Comparison of ENCODE assay signal across 18 cellular contexts in genomic region chr4:95402299-95402698, GRCh38.
DNase-seq lines count a peak whose midpoint lies in the region; ATAC-seq and TF ChIP-seq lines count a peak whose summit lies in the region.
"Had no signal": no experiment of that assay in that cellular context is flagged by ENCODE, and none has a peak within 500 bp of the region (broad histone marks: within the 10 kb centered on the region; RNA-seq: fewer than 3 reads in every experiment).

No MANE protein-coding gene starts in this region.

- H3K36me3 ChIP-seq in SK-N-SH (replicated peaks in 1 of 2; ENCODE audit: control insufficient read depth in 1 of 2, insufficient read depth in 2 of 2, low read length in 1 of 2), result peaks cover 0 to 6% of the 10 kb centered on the region in 2 experiments
- H3K36me3 ChIP-seq: BLaER1 had no signal

- H3K4me1 Mint-ChIP-seq in nephron, result peaks cover 4% of the 10 kb centered on the region
- H3K4me1 Mint-ChIP-seq: B cell; CD4-positive, CD25-positive, alpha-beta regulatory T cell had no signal

- no peaks in the 10 kb centered on the region for H4K20me1 ChIP-seq in SK-N-SH (ENCODE audit: insufficient read depth)
- H4K20me1 ChIP-seq: BLaER1 had no signal

- no peaks in the 10 kb centered on the region for H3K9me3 ChIP-seq in SK-N-SH
- H3K9me3 ChIP-seq: BLaER1, Caco-2 had no signal

- H3F3A ChIP-seq in SK-N-SH (replicated peaks; ENCODE audit: insufficient read depth), result no peaks in the 10 kb centered on the region

- no peak for DNase-seq in SK-N-SH
- DNase-seq in SK-MEL-5 (ENCODE audit: low read depth, low spot score), result peak; percentile 18
- no peak for DNase-seq in ACHN
- DNase-seq: 8988T; Caco-2; CD4-positive, CD25-positive, alpha-beta regulatory T cell; CD8-positive, alpha-beta T cell; DMS153; DND-41; GM23248; H7 had no signal

- no peak overlapping the region for H3K4me3 Mint-ChIP-seq in nephron
- H3K4me3 Mint-ChIP-seq: B cell; CD4-positive, CD25-positive, alpha-beta regulatory T cell; CD8-positive, alpha-beta T cell had no signal

- TF ChIP-seq CTCF in SK-N-SH (IDR thresholded peaks at IDR 0.05) (no peak), nephron (IDR thresholded peaks at IDR 0.05; ENCODE audit: unreplicated experiment in 3 of 3) (no peak)

- POLR2A ChIA-PET in SK-N-SH (lab: Yijun Ruan, JAX), result no interaction called here

- CTCF ChIA-PET in SK-N-SH (lab: Yijun Ruan, JAX), result interaction anchor here (1.1 kb wide), 1 partner anchor 8 kb away, joined by 3 read pairs; no protein-coding TSS in a partner anchor

- no peaks in the 10 kb centered on the region for H3K9me2 ChIP-seq in SK-N-SH

- peaks cover 0 to 29% of the 10 kb centered on the region in 2 experiments; a peak in 2 of 4 replicates for H3K4me1 ChIP-seq in SK-N-SH (ENCODE audit: control insufficient read depth in 1 of 2, insufficient read depth in 2 of 2, low read depth in 1 of 2, low read length in 1 of 2)
- H3K4me1 ChIP-seq: BLaER1 had no signal

- H3K9ac ChIP-seq in SK-N-SH, result no peak overlapping the region
- H3K9ac ChIP-seq: BLaER1, GM23248 had no signal

- peak overlapping the region; percentile 14 to 95 (median 58) for H3K27ac Mint-ChIP-seq in nephron
- H3K27ac Mint-ChIP-seq: B cell; CD8-positive, alpha-beta T cell had no signal

- in situ Hi-C loops in SK-MEL-5 (cut with HindIII; ENCODE audit: low pct_unique_long_range_greater_than_20kb, low sequenced_read_pairs) (no loop called here), ACHN (cut with HindIII; ENCODE audit: low pct_ligation_motif_present, low pct_unique_long_range_greater_than_20kb, low sequenced_read_pairs) (no loop called here)

- no peak overlapping the region for H3K4me3 ChIP-seq in SK-N-SH (ENCODE audit: low read depth in 2 of 2, low read length in 1 of 2)
- H3K4me3 ChIP-seq: BLaER1, GM23248 had no signal

- TF ChIP-seq EP300 in SK-N-SH (IDR thresholded peaks at IDR 0.05; ENCODE audit: borderline replicate concordance in 1 of 2, low read depth in 1 of 2, low read length in 1 of 2), result 0 out of 4 replicates have a peak, but pooled peaks of 1 of the 2 experiments have one; percentile 7

- no peaks in the 10 kb centered on the region for H3K9me3 Mint-ChIP-seq in nephron
- H3K9me3 Mint-ChIP-seq: CD8-positive, alpha-beta T cell had no signal

- H3K36me3 Mint-ChIP-seq in nephron (ENCODE audit: low read depth), result no peaks in the 10 kb centered on the region
- H3K36me3 Mint-ChIP-seq: CD4-positive, CD25-positive, alpha-beta regulatory T cell; CD8-positive, alpha-beta T cell had no signal

- no peaks in the 10 kb centered on the region for H3K27me3 Mint-ChIP-seq in nephron (ENCODE audit: low read depth)
- H3K27me3 Mint-ChIP-seq: B cell; CD4-positive, CD25-positive, alpha-beta regulatory T cell had no signal

- H3K27ac ChIP-seq in SK-N-SH (ENCODE audit: low read depth in 2 of 2, low read length in 1 of 2), result peak overlapping the region in 1 of 2 experiments; percentile 65; a peak in 2 of 4 replicates
- H3K27ac ChIP-seq: BLaER1, C4-2B, GM23248 had no signal

- ATAC-seq in SK-N-SH treated with all-trans-retinoic acid at 6 μM for 48 hours (no peak), HG02870 (IDR thresholded peaks at IDR 0.05; ENCODE audit: unreplicated experiment) (no peak)
- ATAC-seq: CD8-positive, alpha-beta T cell; HCT116 had no signal

- no peak overlapping the region for H2AFZ ChIP-seq in SK-N-SH (ENCODE audit: low read depth)
- H2AFZ ChIP-seq: GM23248 had no signal

- no peak overlapping the region for H3K4me2 ChIP-seq in SK-N-SH
- H3K4me2 ChIP-seq: BLaER1 had no signal

- TF ChIP-seq RAD21 in SK-N-SH (IDR thresholded peaks at IDR 0.05; ENCODE audit: low read length), result no peak

- no peaks in the 10 kb centered on the region for H3K79me2 ChIP-seq in SK-N-SH (ENCODE audit: insufficient read depth)

- no peaks in the 10 kb centered on the region for H3K27me3 ChIP-seq in SK-N-SH (ENCODE audit: insufficient read depth)
- H3K27me3 ChIP-seq: BLaER1 had no signal

TF ChIP-seq in SK-N-SH, 30 proteins besides CTCF, POLR2A, EP300 and RAD21:
- TF ChIP-seq MAX (IDR thresholded peaks at IDR 0.05; ENCODE audit: low read depth) (no peak), GATA2 (CRISPR knock-in tag; IDR thresholded peaks at IDR 0.05) (peak; percentile 67)

TF ChIP-seq in SK-N-SH treated with all-trans-retinoic acid at 6 μM for 48 hours, 23 proteins besides CTCF, POLR2A, EP300 and RAD21:
- TF ChIP-seq PATZ1 (CRISPR knock-in tag; IDR thresholded peaks at IDR 0.05; ENCODE audit: borderline replicate concordance), result no peak
- TF ChIP-seq TCF4 (CRISPR knock-in tag; IDR thresholded peaks at IDR 0.05; ENCODE audit: borderline replicate concordance), result no peak
- TF ChIP-seq CREB5 (CRISPR knock-in tag; IDR thresholded peaks at IDR 0.05; ENCODE audit: low read depth), result no peak
- TF ChIP-seq ZC3H10 (CRISPR knock-in tag; IDR thresholded peaks at IDR 0.05), result no peak
- no peak for TF ChIP-seq ZNF70 (CRISPR knock-in tag; IDR thresholded peaks at IDR 0.05)
- TF ChIP-seq POU6F1 (CRISPR knock-in tag; IDR thresholded peaks at IDR 0.05; ENCODE audit: borderline replicate concordance, low read depth), result no peak
- TF ChIP-seq CSDC2 (CRISPR knock-in tag; IDR thresholded peaks at IDR 0.05), result no peak
- TF ChIP-seq SNAI2 (CRISPR knock-in tag; IDR thresholded peaks at IDR 0.05), result no peak
- no peak for TF ChIP-seq ZNF8 (CRISPR knock-in tag; IDR thresholded peaks at IDR 0.05)
